8 cellular contexts compared by ENCODE assay signal in the genomic region with DNA sequence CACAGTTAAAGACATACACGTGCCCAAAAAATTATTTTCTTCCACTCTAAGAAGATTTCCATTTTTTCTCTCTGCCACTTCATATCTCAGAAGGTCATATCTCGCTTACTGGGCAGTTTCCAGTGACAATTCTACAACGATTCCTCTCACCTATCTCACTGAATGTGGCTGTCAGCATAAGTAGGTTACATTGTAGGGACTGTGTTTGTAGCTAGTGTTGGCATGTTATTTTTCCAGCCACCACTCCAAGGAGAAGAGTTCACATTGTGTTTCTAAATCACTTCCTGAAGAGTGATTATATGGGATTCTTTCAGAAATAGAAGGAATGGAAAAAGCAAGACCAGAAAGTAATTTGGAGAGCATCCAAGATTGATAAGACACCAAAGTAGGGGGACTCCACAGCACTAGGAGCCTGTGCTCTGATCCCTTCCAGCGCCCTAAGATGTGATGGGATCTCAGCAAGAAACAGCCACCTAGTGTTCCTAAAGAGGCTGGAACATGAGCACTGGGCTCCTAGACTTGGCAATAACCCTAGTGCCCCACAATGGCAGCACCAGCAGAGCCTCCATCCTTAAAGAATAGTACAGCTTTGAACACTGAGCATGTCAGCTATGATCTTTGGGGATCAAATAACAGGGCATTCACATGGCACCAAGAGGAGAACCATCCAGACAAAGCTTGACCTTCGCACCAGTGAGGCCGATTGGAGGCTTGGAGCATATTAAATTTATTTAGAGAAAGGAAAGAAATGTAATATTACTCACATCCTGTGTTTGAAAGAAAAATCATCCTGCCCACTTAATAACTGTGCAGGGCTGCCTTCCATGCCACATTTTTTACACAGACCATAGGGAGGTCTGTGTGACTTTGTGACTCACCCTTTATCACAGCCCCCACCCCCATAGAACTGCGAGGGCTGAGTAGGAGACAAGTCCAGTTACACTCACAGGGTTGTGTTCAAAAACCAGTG. TPM values are rescaled to one million over a fixed set of nuclear protein-coding genes. Genes with fewer than 3 reads are reported as not detected.
DNase-seq lines count a peak whose midpoint lies in the region; ATAC-seq, FAIRE-seq and TF ChIP-seq lines count a peak whose summit lies in the region.

No MANE protein-coding gene starts in this region.

- no peak for TF ChIP-seq CTCF in lung (IDR thresholded peaks at IDR 0.05; ENCODE audit: control extremely low read depth, extremely low read depth)

- no peak overlapping the region for H3K4me3 Mint-ChIP-seq in activated naive CD8-positive, alpha-beta T cell

- no peaks in the 10 kb centered on the region for H3K27me3 ChIP-seq in lung (ENCODE audit: control insufficient read depth, insufficient read depth)

- no peak overlapping the region for H3K4me3 ChIP-seq in lung

- H3K36me3 Mint-ChIP-seq in activated naive CD8-positive, alpha-beta T cell, result peaks cover 2% of the 10 kb centered on the region

- peaks cover 6% of the 10 kb centered on the region for H3K27me3 Mint-ChIP-seq in activated naive CD8-positive, alpha-beta T cell

- no peak for TF ChIP-seq POLR2A in GM12891 (IDR thresholded peaks at IDR 0.05; ENCODE audit: low read depth, low read length)

- WGBS in lung, 2 donors, result 75 to 85% methylated on average over 7 of the region's 7 CpGs

- DNase-seq in GM12891 (ENCODE audit: insufficient read length, low spot score) (no peak), lung (ENCODE audit: low spot score) (no peak), mesenteric fat pad (ENCODE audit: low spot score) (no peak), NCI-H146 (lab: John Stamatoyannopoulos, UW) (no peak), NCI-H2107 (lab: John Stamatoyannopoulos, UW) (no peak)

- peaks cover 5 to 21% of the 10 kb centered on the region in 2 donors for H3K4me1 ChIP-seq in lung (ENCODE audit: control insufficient read depth in 2 of 2, insufficient read depth in 2 of 2, low read length in 2 of 2)

- H3K9me3 ChIP-seq in lung (ENCODE audit: control insufficient read depth in 2 of 2, insufficient read depth in 1 of 2, low read length in 1 of 2), result peaks cover 0 to 1% of the 10 kb centered on the region in 2 donors

- FAIRE-seq in GM12891 (lab: Jason Lieb, UNC), result peak; percentile 9

- H3K4me1 Mint-ChIP-seq in activated naive CD8-positive, alpha-beta T cell (ENCODE audit: low read depth), result peaks cover 6% of the 10 kb centered on the region

- peak overlapping the region; percentile 73 to 76 for H3K27ac ChIP-seq in lung (ENCODE audit: low read depth in 1 of 2, low read length in 1 of 2)

- no peaks in the 10 kb centered on the region for H3K9me3 Mint-ChIP-seq in activated naive CD8-positive, alpha-beta T cell (ENCODE audit: low read depth)

- no peaks in the 10 kb centered on the region for H3K36me3 ChIP-seq in lung (ENCODE audit: control insufficient read depth in 2 of 2, insufficient read depth in 2 of 2, low read length in 2 of 2)

- ATAC-seq in HG02763 (IDR thresholded peaks at IDR 0.05; ENCODE audit: unreplicated experiment) (peak; percentile 22), lung (ENCODE audit: insufficient read depth, low FRiP score) (peak; percentile 44), GM21529 (IDR thresholded peaks at IDR 0.05; ENCODE audit: unreplicated experiment) (no peak)

- H3K27ac Mint-ChIP-seq in activated naive CD8-positive, alpha-beta T cell, result peak overlapping the region; percentile 46

TF ChIP-seq in GM12891, 5 proteins besides CTCF, POLR2A, EP300 and RAD21:
- TF ChIP-seq SPI1 (IDR thresholded peaks at IDR 0.05; ENCODE audit: low read depth, low read length) (no peak), POLR2AphosphoS5 (IDR thresholded peaks at IDR 0.05; ENCODE audit: low read depth, low read length) (no peak), PAX5 (IDR thresholded peaks at IDR 0.05; ENCODE audit: insufficient read depth, low read length, severe bottlenecking) (no peak), TAF1 (IDR thresholded peaks at IDR 0.05; ENCODE audit: low read depth, low read length) (no peak), POU2F2 (IDR thresholded peaks at IDR 0.05; ENCODE audit: low read depth, low read length) (no peak)

RNA-seq across cellular contexts. Expression of gene CAV1, which starts 51.8 kb away (rescaled TPM):
- polyA plus RNA-seq in GM12891 (2012; ENCODE audit: low read depth, missing spikeins), result 0.51 TPM
- 100 to 1,000 TPM; 460 to 616 TPM for total RNA-seq in lung
- polyA plus RNA-seq in lung, result 100 to 1,000 TPM; 121 to 187 TPM
- 473 TPM for total RNA-seq in mesenteric fat pad
